In genomic region chr16:30355144-30355953, GRCh38 we compare ENCODE assay signal across 8 cellular contexts. TPM values are rescaled to one million over a fixed set of nuclear protein-coding genes. Genes with fewer than 3 reads are reported as not detected.
DNase-seq lines count a peak whose midpoint lies in the region; ATAC-seq, FAIRE-seq and TF ChIP-seq lines count a peak whose summit lies in the region.

CD2BP2 (minus strand) TSS chr16:30355308; CDS start chr16:30354681, 627 bp downstream.

- WGBS in esophagus, 2 donors: 0 to 1% methylated on average over 45 of the region's 45 CpGs

- H3K27me3 ChIP-seq in KMS-11 (ENCODE audit: insufficient read depth, low read depth) (no peaks in the 10 kb centered on the region), esophagus (ENCODE audit: control insufficient read depth in 1 of 2, insufficient read depth in 2 of 2, low read length in 2 of 2) (no peaks in the 10 kb centered on the region), mucosa of rectum (ENCODE audit: control insufficient read depth in 2 of 2, insufficient read depth in 2 of 2, low read length in 2 of 2) (no peaks in the 10 kb centered on the region)

- peaks cover 38% of the 10 kb centered on the region for H3K4me1 ChIP-seq in KMS-11 (ENCODE audit: low read depth, poor library complexity, severe bottlenecking)
- H3K4me1 ChIP-seq in esophagus (ENCODE audit: control insufficient read depth in 2 of 2, insufficient read depth in 2 of 2, low read length in 1 of 2): peaks cover 8 to 36% of the 10 kb centered on the region in 2 donors
- peaks cover 25 to 34% of the 10 kb centered on the region in 2 donors for H3K4me1 ChIP-seq in mucosa of rectum (ENCODE audit: control insufficient read depth in 2 of 2, insufficient read depth in 2 of 2, low read length in 2 of 2)

- no peak for TF ChIP-seq CTCF in KMS-11 (conservative IDR thresholded peaks at IDR 0.05; ENCODE audit: low read depth, low read length)

- peak within 1 kb of the TSS; percentile 49 for H3K27ac ChIP-seq in KMS-11
- peak within 1 kb of the TSS; percentile 92 to 98 for H3K27ac ChIP-seq in esophagus (ENCODE audit: low read depth in 2 of 2, low read length in 1 of 2)
- H3K27ac ChIP-seq in mucosa of rectum (ENCODE audit: low read depth in 2 of 2, low read length in 2 of 2): peak within 1 kb of the TSS; percentile 91 to 98

- H3K79me2 ChIP-seq in KMS-11 (ENCODE audit: insufficient read depth, low read depth): peaks cover 20% of the 10 kb centered on the region

- H3K4me3 ChIP-seq in KMS-11 (IDR thresholded peaks at IDR 0.05; ENCODE audit: insufficient read depth, low read depth, low read length) (peak within 1 kb of the TSS; percentile 41), esophagus (ENCODE audit: low read depth in 1 of 2, low read length in 2 of 2) (peak within 1 kb of the TSS; percentile 95 to 98), mucosa of rectum (ENCODE audit: low read length in 2 of 2) (peak within 1 kb of the TSS; percentile 78 to 96)

- H3K9ac ChIP-seq in KMS-11: peak within 1 kb of the TSS; percentile 66
- H3K9ac ChIP-seq in mucosa of rectum (ENCODE audit: low read depth in 1 of 2, low read length in 2 of 2): peak within 1 kb of the TSS; percentile 81 to 92

- DNase-seq in DMS 273 (lab: John Stamatoyannopoulos, UW; ENCODE audit: unreplicated experiment) (peak; percentile 100), RCC 7860 (ENCODE audit: low spot score) (peak; percentile 98)
- peak; percentile 91 to 92 for DNase-seq in activated T-cell treated with anti-CD3 and anti-CD28 coated beads, Interleukin-2, amount 50 U/mL, for 48 hours
- peak; percentile 74 to 83 for DNase-seq in stimulated activated CD8-positive, alpha-beta memory T cell treated with anti-CD3 and anti-CD28 coated beads, Interleukin-4, amount 100 ng/mL, for 4 hours (ENCODE audit: low read depth in 2 of 2, low spot score in 1 of 2)

- FAIRE-seq in RCC 7860 (lab: Jason Lieb, UNC): peak; percentile 93

- H4K20me1 ChIP-seq in KMS-11 (ENCODE audit: insufficient read depth): no peaks in the 10 kb centered on the region

- H2AFZ ChIP-seq in KMS-11 (ENCODE audit: low read depth): peak within 1 kb of the TSS; percentile 55

- no peaks in the 10 kb centered on the region for H3K36me3 ChIP-seq in KMS-11 (ENCODE audit: insufficient read depth)
- H3K36me3 ChIP-seq in esophagus (ENCODE audit: control insufficient read depth in 2 of 2, insufficient read depth in 2 of 2, low read length in 1 of 2): peaks cover 20 to 49% of the 10 kb centered on the region in 2 donors
- H3K36me3 ChIP-seq in mucosa of rectum (ENCODE audit: control insufficient read depth in 2 of 2, insufficient read depth in 2 of 2, low read length in 2 of 2): peaks cover 49 to 59% of the 10 kb centered on the region in 2 donors

- H3K9me3 ChIP-seq in esophagus (ENCODE audit: control insufficient read depth in 2 of 2, insufficient read depth in 1 of 2, low read depth in 1 of 2, low read length in 1 of 2): no peaks in the 10 kb centered on the region
- no peaks in the 10 kb centered on the region for H3K9me3 ChIP-seq in mucosa of rectum (ENCODE audit: control insufficient read depth in 2 of 2, low read length in 2 of 2)

- H3K4me2 ChIP-seq in KMS-11: peak within 1 kb of the TSS; percentile 95

- peak; percentile 53 for ATAC-seq in GM21619 (IDR thresholded peaks at IDR 0.05; ENCODE audit: unreplicated experiment)

RNA-seq across cellular contexts. Expression of gene CD2BP2, which starts in this region (rescaled TPM):
- polyA plus RNA-seq in esophagus: 10 to 100 TPM; 25.2 to 34.3 TPM

Comparison
In these comparisons a context has a peak if more than half of its experiments do, and no peak if none do; other contexts are left out.
1. Peak in every context shown above with its lines: DNase-seq, ATAC-seq, H3K4me3 ChIP-seq and H3K27ac ChIP-seq.
2. H3K4me3 ChIP-seq: peak in every context shown above with its lines; median percentile 96 in esophagus; 87 in mucosa of rectum; 41 in KMS-11.